Comparison of ENCODE assay signal across 8 cellular contexts in genomic region chr13:33016414-33017409, GRCh38. TPM values are rescaled to one million over a fixed set of nuclear protein-coding genes. Genes with fewer than 3 reads are reported as not detected.
DNase-seq lines count a peak whose midpoint lies in the region; ATAC-seq, FAIRE-seq and TF ChIP-seq lines count a peak whose summit lies in the region.

KL (plus strand) TSS chr13:33016423; CDS start chr13:33016441, 18 bp downstream.

- H3K4me1 Mint-ChIP-seq in WTC11 (peaks cover 17% of the 10 kb centered on the region), neural crest cell (peaks cover 11% of the 10 kb centered on the region)

- H3K4me1 ChIP-seq in HEK293 (ENCODE audit: control insufficient read depth, insufficient read depth, low read length) (no peaks in the 10 kb centered on the region), foreskin keratinocyte (no peaks in the 10 kb centered on the region)

- CTCF ChIA-PET in HEK293 (lab: Yijun Ruan, JAX) (no interaction called here), WTC11 (lab: Charles Lee) (interaction anchor here (0.7 to 1.0 kb wide), 5 partner anchors 11 to 376 kb away, joined by 3 to 4 read pairs (median 3); no protein-coding TSS in a partner anchor)

- peaks cover 93% of the 10 kb centered on the region for H3K27me3 ChIP-seq in foreskin keratinocyte

- H3K9me3 Mint-ChIP-seq in WTC11 (no peaks in the 10 kb centered on the region), neural crest cell (peaks cover 3% of the 10 kb centered on the region)

- 0 out of 2 replicates have a peak, but pooled peaks have one; percentile 49 for TF ChIP-seq POLR2A in GM12892 (IDR thresholded peaks at IDR 0.05; ENCODE audit: low read depth, low read length)

- H3K27ac ChIP-seq in HEK293 (ENCODE audit: extremely low read depth, low read depth, low read length) (no peak within 1 kb of the TSS), foreskin keratinocyte (no peak within 1 kb of the TSS)

- ATAC-seq in WTC11 (peak; percentile 69), foreskin keratinocyte (peak; percentile 30), GM21529 (IDR thresholded peaks at IDR 0.05; ENCODE audit: unreplicated experiment) (no peak)

- peak; percentile 74 for FAIRE-seq in GM12892 (lab: Jason Lieb, UNC)

- peak within 1 kb of the TSS; percentile 20 for H3K4me3 ChIP-seq in HEK293 (ENCODE audit: low read depth, low read length)

- DNase-seq in GM12892 (ENCODE audit: insufficient read length) (peak; percentile 30), WTC11 (ENCODE audit: low spot score) (peak; percentile 56), foreskin keratinocyte (peak in 1 of 2 donors; percentile 2), neural crest cell (ENCODE audit: low read depth, low spot score) (peak; percentile 17), activated gamma-delta T cell treated with Interleukin-2 at 50 U/mL for 16 hours (no peak), NCI-H1436 treated with DMSO at 0.1 percent for 48 hours (lab: John Stamatoyannopoulos, UW) (no peak)

- H3K9me3 ChIP-seq in HEK293 (ENCODE audit: control insufficient read depth, insufficient read depth, low read depth, low read length): no peaks in the 10 kb centered on the region

- H3K27me3 Mint-ChIP-seq in WTC11 (ENCODE audit: low read depth): peaks cover 80% of the 10 kb centered on the region
- peaks cover 82% of the 10 kb centered on the region for H3K27me3 Mint-ChIP-seq in neural crest cell (ENCODE audit: low read depth)

- POLR2A ChIA-PET in HEK293 (lab: Yijun Ruan, JAX): no interaction called here
- POLR2A ChIA-PET in WTC11 (lab: Charles Lee): no interaction called here

- no peaks in the 10 kb centered on the region for H3K36me3 ChIP-seq in HEK293 (ENCODE audit: control insufficient read depth in 2 of 2, insufficient read depth in 1 of 2, low read length in 2 of 2)

- H3K4me3 Mint-ChIP-seq in WTC11 (peak within 1 kb of the TSS; percentile 78), neural crest cell (peak within 1 kb of the TSS; percentile 89)

- no peak for TF ChIP-seq CTCF in HEK293 (tag by site-specific recombination; IDR thresholded peaks at IDR 0.05)
- TF ChIP-seq CTCF in WTC11 (IDR thresholded peaks at IDR 0.05): no peak
- TF ChIP-seq CTCF in foreskin keratinocyte (conservative IDR thresholded peaks at IDR 0.05): no peak
- peak; percentile 14 for TF ChIP-seq CTCF in neural crest cell (conservative IDR thresholded peaks at IDR 0.05)

- H3K36me3 Mint-ChIP-seq in WTC11: no peaks in the 10 kb centered on the region
- H3K36me3 Mint-ChIP-seq in neural crest cell (ENCODE audit: low read depth): peaks cover 6% of the 10 kb centered on the region

- H3K27ac Mint-ChIP-seq in WTC11 (no peak within 1 kb of the TSS), neural crest cell (ENCODE audit: unreplicated experiment) (no peak within 1 kb of the TSS)

TF ChIP-seq in HEK293, 187 proteins besides CTCF, POLR2A, EP300 and RAD21 (continues in another document):
- no peak for TF ChIP-seq ZNF510 (tag by site-specific recombination; IDR thresholded peaks at IDR 0.05; ENCODE audit: insufficient replicate concordance)
- TF ChIP-seq, protein P1, sequence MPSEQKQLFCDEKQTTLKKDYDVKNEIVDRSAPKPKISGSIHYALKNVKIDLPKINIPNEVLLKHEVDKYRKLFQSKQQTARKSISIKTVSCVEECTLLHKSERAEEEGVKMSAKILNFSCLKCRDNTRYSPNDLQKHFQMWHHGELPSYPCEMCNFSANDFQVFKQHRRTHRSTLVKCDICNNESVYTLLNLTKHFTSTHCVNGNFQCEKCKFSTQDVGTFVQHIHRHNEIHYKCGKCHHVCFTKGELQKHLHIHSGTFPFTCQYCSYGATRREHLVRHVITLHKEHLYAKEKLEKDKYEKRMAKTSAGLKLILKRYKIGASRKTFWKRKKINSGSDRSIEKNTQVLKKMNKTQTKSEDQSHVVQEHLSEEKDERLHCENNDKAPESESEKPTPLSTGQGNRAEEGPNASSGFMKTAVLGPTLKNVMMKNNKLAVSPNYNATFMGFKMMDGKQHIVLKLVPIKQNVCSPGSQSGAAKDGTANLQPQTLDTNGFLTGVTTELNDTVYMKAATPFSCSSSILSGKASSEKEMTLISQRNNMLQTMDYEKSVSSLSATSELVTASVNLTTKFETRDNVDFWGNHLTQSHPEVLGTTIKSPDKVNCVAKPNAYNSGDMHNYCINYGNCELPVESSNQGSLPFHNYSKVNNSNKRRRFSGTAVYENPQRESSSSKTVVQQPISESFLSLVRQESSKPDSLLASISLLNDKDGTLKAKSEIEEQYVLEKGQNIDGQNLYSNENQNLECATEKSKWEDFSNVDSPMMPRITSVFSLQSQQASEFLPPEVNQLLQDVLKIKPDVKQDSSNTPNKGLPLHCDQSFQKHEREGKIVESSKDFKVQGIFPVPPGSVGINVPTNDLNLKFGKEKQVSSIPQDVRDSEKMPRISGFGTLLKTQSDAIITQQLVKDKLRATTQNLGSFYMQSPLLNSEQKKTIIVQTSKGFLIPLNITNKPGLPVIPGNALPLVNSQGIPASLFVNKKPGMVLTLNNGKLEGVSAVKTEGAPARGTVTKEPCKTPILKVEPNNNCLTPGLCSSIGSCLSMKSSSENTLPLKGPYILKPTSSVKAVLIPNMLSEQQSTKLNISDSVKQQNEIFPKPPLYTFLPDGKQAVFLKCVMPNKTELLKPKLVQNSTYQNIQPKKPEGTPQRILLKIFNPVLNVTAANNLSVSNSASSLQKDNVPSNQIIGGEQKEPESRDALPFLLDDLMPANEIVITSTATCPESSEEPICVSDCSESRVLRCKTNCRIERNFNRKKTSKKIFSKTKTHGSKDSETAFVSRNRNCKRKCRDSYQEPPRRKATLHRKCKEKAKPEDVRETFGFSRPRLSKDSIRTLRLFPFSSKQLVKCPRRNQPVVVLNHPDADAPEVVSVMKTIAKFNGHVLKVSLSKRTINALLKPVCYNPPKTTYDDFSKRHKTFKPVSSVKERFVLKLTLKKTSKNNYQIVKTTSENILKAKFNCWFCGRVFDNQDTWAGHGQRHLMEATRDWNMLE (tag by site-specific recombination; conservative IDR thresholded peaks at IDR 0.05; ENCODE audit: low read depth): no peak
- TF ChIP-seq ZFP69B (tag by site-specific recombination; IDR thresholded peaks at IDR 0.05): no peak
- TF ChIP-seq ZNF248 (tag by site-specific recombination; IDR thresholded peaks at IDR 0.05): no peak
- peak; percentile 91 for TF ChIP-seq ZNF202 (tag by site-specific recombination; IDR thresholded peaks at IDR 0.05; ENCODE audit: borderline replicate concordance)
- no peak for TF ChIP-seq ZNF585B (tag by site-specific recombination; IDR thresholded peaks at IDR 0.05)
- TF ChIP-seq ZNF596 (tag by site-specific recombination; IDR thresholded peaks at IDR 0.05): no peak
- TF ChIP-seq ZNF558 (tag by site-specific recombination; IDR thresholded peaks at IDR 0.05): no peak
- peak; percentile 34; the same call in 1 of the 2 replicates for TF ChIP-seq ZFHX2 (tag by site-specific recombination; conservative IDR thresholded peaks at IDR 0.05)

TF ChIP-seq in WTC11, 78 proteins besides CTCF, POLR2A, EP300 and RAD21 (continues in another document):
- TF ChIP-seq, protein P2, sequence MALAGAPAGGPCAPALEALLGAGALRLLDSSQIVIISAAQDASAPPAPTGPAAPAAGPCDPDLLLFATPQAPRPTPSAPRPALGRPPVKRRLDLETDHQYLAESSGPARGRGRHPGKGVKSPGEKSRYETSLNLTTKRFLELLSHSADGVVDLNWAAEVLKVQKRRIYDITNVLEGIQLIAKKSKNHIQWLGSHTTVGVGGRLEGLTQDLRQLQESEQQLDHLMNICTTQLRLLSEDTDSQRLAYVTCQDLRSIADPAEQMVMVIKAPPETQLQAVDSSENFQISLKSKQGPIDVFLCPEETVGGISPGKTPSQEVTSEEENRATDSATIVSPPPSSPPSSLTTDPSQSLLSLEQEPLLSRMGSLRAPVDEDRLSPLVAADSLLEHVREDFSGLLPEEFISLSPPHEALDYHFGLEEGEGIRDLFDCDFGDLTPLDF (CRISPR knock-in tag; IDR thresholded peaks at IDR 0.05): no peak
- TF ChIP-seq NFE2L1 (CRISPR knock-in tag; IDR thresholded peaks at IDR 0.05): 0 out of 2 replicates have a peak, but pooled peaks have one; percentile 41
- TF ChIP-seq, protein P3, sequence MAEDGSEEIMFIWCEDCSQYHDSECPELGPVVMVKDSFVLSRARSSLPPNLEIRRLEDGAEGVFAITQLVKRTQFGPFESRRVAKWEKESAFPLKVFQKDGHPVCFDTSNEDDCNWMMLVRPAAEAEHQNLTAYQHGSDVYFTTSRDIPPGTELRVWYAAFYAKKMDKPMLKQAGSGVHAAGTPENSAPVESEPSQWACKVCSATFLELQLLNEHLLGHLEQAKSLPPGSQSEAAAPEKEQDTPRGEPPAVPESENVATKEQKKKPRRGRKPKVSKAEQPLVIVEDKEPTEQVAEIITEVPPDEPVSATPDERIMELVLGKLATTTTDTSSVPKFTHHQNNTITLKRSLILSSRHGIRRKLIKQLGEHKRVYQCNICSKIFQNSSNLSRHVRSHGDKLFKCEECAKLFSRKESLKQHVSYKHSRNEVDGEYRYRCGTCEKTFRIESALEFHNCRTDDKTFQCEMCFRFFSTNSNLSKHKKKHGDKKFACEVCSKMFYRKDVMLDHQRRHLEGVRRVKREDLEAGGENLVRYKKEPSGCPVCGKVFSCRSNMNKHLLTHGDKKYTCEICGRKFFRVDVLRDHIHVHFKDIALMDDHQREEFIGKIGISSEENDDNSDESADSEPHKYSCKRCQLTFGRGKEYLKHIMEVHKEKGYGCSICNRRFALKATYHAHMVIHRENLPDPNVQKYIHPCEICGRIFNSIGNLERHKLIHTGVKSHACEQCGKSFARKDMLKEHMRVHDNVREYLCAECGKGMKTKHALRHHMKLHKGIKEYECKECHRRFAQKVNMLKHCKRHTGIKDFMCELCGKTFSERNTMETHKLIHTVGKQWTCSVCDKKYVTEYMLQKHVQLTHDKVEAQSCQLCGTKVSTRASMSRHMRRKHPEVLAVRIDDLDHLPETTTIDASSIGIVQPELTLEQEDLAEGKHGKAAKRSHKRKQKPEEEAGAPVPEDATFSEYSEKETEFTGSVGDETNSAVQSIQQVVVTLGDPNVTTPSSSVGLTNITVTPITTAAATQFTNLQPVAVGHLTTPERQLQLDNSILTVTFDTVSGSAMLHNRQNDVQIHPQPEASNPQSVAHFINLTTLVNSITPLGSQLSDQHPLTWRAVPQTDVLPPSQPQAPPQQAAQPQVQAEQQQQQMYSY (CRISPR knock-in tag; IDR thresholded peaks at IDR 0.05): 0 out of 2 replicates have a peak, but pooled peaks have one; percentile 10
- no peak for TF ChIP-seq CREB1 (CRISPR knock-in tag; IDR thresholded peaks at IDR 0.05)
- TF ChIP-seq USF2 (CRISPR knock-in tag; IDR thresholded peaks at IDR 0.05): no peak

RNA-seq across cellular contexts. Expression of gene KL, which starts in this region (rescaled TPM):
- polyA plus RNA-seq in GM12892 (2012; ENCODE audit: missing spikeins): 3.3 TPM
- 0.07 TPM in 1 of 3 replicates, not detected in the others for total RNA-seq in WTC11 (2021)
- not detected in 2 replicates for total RNA-seq in foreskin keratinocyte
- not detected in 2 replicates for polyA plus RNA-seq in foreskin keratinocyte
- 0.11 and 0.12 TPM in 2 replicates for total RNA-seq in neural crest cell

Comparison
In these comparisons a context has a peak if more than half of its experiments do, and no peak if none do; other contexts are left out.
1. Peak in DNase-seq and ATAC-seq in WTC11; RNA of the gene not detected or under 1 TPM.
2. Peak in ATAC-seq in foreskin keratinocyte; RNA of the gene not detected or under 1 TPM.
3. Peak in DNase-seq in neural crest cell; RNA of the gene not detected or under 1 TPM.